Comparison of ENCODE assay signal across 21 cellular contexts in genomic region chr4:7486101-7486500, GRCh38. TPM values are rescaled to one million over a fixed set of nuclear protein-coding genes. Genes with fewer than 3 reads are reported as not detected.
DNase-seq lines count a peak whose midpoint lies in the region; ATAC-seq and FAIRE-seq lines count a peak whose summit lies in the region.
"Had no signal": no experiment of that assay in that cellular context is flagged by ENCODE, and none has a peak within 500 bp of the region (broad histone marks: within the 10 kb centered on the region; RNA-seq: fewer than 3 reads in every experiment).

No MANE protein-coding gene starts in this region.

- FAIRE-seq in urothelium cell line (lab: Jason Lieb, UNC): no peak
- FAIRE-seq: G401.6, GM12891, GM19239, H1 had no signal

- H3K27ac ChIP-seq in caudate nucleus (ENCODE audit: low read depth, low read length): no peak overlapping the region

- ATAC-seq in Right ventricle myocardium inferior (no peak), Right ventricle myocardium superior (ENCODE audit: poor library complexity) (no peak), esophagus mucosa (peak; percentile 14), sciatic nerve (peak; percentile 6)

- DNase-seq in Right ventricle myocardium inferior (ENCODE audit: missing footprints) (peak; percentile 11), Right ventricle myocardium superior (no peak), sciatic nerve (ENCODE audit: low spot score) (no peak), caudate nucleus (lab: John Stamatoyannopoulos, UW) (no peak), urothelium cell line (ENCODE audit: low spot score) (no peak), germinal center (ENCODE audit: low spot score) (no peak)
- DNase-seq: 8988T; C1 segment of cervical spinal cord; CD4-positive, CD25-positive, alpha-beta regulatory T cell; CD8-positive, alpha-beta memory T cell; COR-L47; DMS 273 treated with DMSO at 0.1 percent for 48 hours; DMS53; H9 had no signal

- intact Hi-C loops in Right ventricle myocardium inferior (cut with DNase I) (no loop called here), Right ventricle myocardium superior (cut with DNase I) (no loop called here), sciatic nerve (cut with DNase I) (no loop called here)

RNA-seq across cellular contexts. Expression of gene PSAPL1, which starts 51.4 kb away (rescaled TPM):
- total RNA-seq in Right ventricle myocardium inferior: not detected
- not detected for total RNA-seq in Right ventricle myocardium superior
- not detected for total RNA-seq in esophagus mucosa
- total RNA-seq in sciatic nerve: 0.09 TPM
- total RNA-seq: A673; CD4-positive, CD25-positive, alpha-beta regulatory T cell; CD8-positive, alpha-beta memory T cell; H1; HT-29 had no signal

Comparison
In these comparisons a context has a peak if more than half of its experiments do, and no peak if none do; other contexts are left out.
1. ATAC-seq: peak in esophagus mucosa (single experiment) and sciatic nerve (single experiment); none in Right ventricle myocardium inferior (single experiment) and Right ventricle myocardium superior (single experiment).